17 cellular contexts compared by ENCODE assay signal in the genomic region with DNA sequence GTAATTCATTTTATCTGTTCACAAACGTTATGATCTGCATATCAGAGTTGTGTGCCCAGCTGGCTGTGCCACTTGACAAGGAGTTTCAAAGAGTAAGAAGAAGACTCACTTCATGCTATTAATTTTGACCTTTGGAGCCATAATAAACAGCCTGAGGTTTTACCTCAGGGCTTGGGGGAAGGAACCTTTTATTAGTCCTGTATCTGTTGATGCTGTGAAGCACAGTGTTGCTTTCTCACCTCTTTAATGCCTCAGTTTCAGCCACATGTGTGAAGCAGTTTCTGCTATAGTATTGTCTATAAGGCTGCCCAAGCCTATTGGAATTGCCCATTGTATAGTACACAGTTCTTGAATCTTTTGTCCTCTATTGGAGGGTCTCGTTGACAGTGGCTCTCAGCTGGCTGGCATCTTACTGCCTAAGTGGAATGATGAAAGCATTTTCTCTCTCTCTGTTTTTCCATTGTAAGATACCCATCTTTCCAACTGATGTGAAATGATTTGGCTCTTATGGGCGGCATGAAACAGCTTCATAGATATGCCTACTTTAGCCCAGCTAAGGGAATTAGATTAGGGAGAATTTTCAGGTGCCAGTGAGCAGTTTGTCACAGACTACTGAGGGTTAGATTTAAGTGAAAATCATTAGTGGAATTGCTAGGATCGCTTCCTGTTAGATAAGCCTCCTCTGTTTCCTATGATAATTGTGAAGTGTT. TPM values are rescaled to one million over a fixed set of nuclear protein-coding genes. Genes with fewer than 3 reads are reported as not detected.
DNase-seq lines count a peak whose midpoint lies in the region; ATAC-seq, FAIRE-seq and TF ChIP-seq lines count a peak whose summit lies in the region.
"Had no signal": no experiment of that assay in that cellular context is flagged by ENCODE, and none has a peak within 500 bp of the region (broad histone marks: within the 10 kb centered on the region; RNA-seq: fewer than 3 reads in every experiment).

No MANE protein-coding gene starts in this region.

- peak; percentile 92 for FAIRE-seq in HTR-8/SVneo (lab: Jason Lieb, UNC)
- FAIRE-seq: colon had no signal

- H3K36me3 ChIP-seq in SK-N-SH (replicated peaks in 1 of 2; ENCODE audit: control insufficient read depth in 1 of 2, insufficient read depth in 2 of 2, low read length in 1 of 2) (peaks cover 53 to 69% of the 10 kb centered on the region in 2 experiments), neural progenitor cell (no peaks in the 10 kb centered on the region)

- peaks cover 13% of the 10 kb centered on the region for H3K4me1 Mint-ChIP-seq in neural progenitor cell
- peaks cover 8% of the 10 kb centered on the region for H3K4me1 Mint-ChIP-seq in activated CD8-positive, alpha-beta T cell treated with anti-CD3 and anti-CD28 coated beads, Interleukin-2, amount 10 ng/mL, durations not matched to agents 7 days and 5 days (ENCODE audit: low read depth)
- peaks cover 3% of the 10 kb centered on the region for H3K4me1 Mint-ChIP-seq in mesothelial cell of epicardium

- H3K9me2 ChIP-seq in SK-N-SH = no peaks in the 10 kb centered on the region

- H3K79me2 ChIP-seq in SK-N-SH (ENCODE audit: insufficient read depth) (peaks cover 52% of the 10 kb centered on the region; the same call in 1 of the 2 replicates), neural progenitor cell (ENCODE audit: low read depth) (peaks cover 20% of the 10 kb centered on the region)

- H3K27ac ChIP-seq in SK-N-SH (ENCODE audit: low read depth in 2 of 2, low read length in 1 of 2) (peak overlapping the region in 1 of 2 experiments; percentile 50; a peak in 2 of 4 replicates), neural progenitor cell (peak overlapping the region; percentile 2)
- H3K27ac ChIP-seq: psoas muscle had no signal

- H3K27me3 ChIP-seq in SK-N-SH (ENCODE audit: insufficient read depth) (no peaks in the 10 kb centered on the region), neural progenitor cell (no peaks in the 10 kb centered on the region)

- H3K27ac Mint-ChIP-seq in neural progenitor cell = no peak overlapping the region
- H3K27ac Mint-ChIP-seq in activated CD8-positive, alpha-beta T cell treated with anti-CD3 and anti-CD28 coated beads, Interleukin-2, amount 10 ng/mL, durations not matched to agents 7 days and 5 days = no peak overlapping the region
- no peak overlapping the region for H3K27ac Mint-ChIP-seq in mesothelial cell of epicardium
- H3K27ac Mint-ChIP-seq: activated CD8-positive, alpha-beta memory T cell treated with anti-CD3 and anti-CD28 coated beads, Interleukin-2, amount 10 ng/mL, durations not matched to agents 7 days and 5 days had no signal

- DNase-seq in SK-N-SH (peak; percentile 27), HTR-8/SVneo (ENCODE audit: insufficient read length, low spot score) (no peak), neural progenitor cell (ENCODE audit: low spot score) (peak; percentile 23), mesothelial cell of epicardium (ENCODE audit: low spot score in 2 of 2, unreplicated experiment in 2 of 2) (no peak)
- DNase-seq in activated CD8-positive, alpha-beta T cell treated with anti-CD3 and anti-CD28 coated beads, Interleukin-2, amount 10 ng/mL, durations not matched to agents 7 days and 5 days = no peak
- DNase-seq: activated CD8-positive, alpha-beta memory T cell treated with anti-CD3 and anti-CD28 coated beads, Interleukin-2, amount 10 ng/mL, durations not matched to agents 7 days and 5 days; H7; immature natural killer cell; mucosa of descending colon; psoas muscle; Right ventricle myocardium superior; stimulated activated CD4-positive, alpha-beta T cell treated with anti-CD3 and anti-CD28 coated beads, Interleukin-4, amount 100 ng/mL, for 1 hour; stimulated activated naive CD4-positive, alpha-beta T cell treated with Interleukin-2 at 50 U/mL for 16 hours had no signal

- H3F3A ChIP-seq in SK-N-SH (replicated peaks; ENCODE audit: insufficient read depth) (peaks cover 4% of the 10 kb centered on the region), neural progenitor cell (ENCODE audit: low read depth) (no peaks in the 10 kb centered on the region)

- H4K20me1 ChIP-seq in SK-N-SH (ENCODE audit: insufficient read depth) = peaks cover 7% of the 10 kb centered on the region; the same call in 1 of the 2 replicates
- peaks cover 41% of the 10 kb centered on the region for H4K20me1 ChIP-seq in neural progenitor cell (ENCODE audit: low read depth)

- H3K36me3 Mint-ChIP-seq in neural progenitor cell (peaks cover 28% of the 10 kb centered on the region), mesothelial cell of epicardium (peaks cover 32% of the 10 kb centered on the region)
- peaks cover 49% of the 10 kb centered on the region for H3K36me3 Mint-ChIP-seq in activated CD8-positive, alpha-beta T cell treated with anti-CD3 and anti-CD28 coated beads, Interleukin-2, amount 10 ng/mL, durations not matched to agents 7 days and 5 days (ENCODE audit: low read depth)

- no peak for TF ChIP-seq CTCF in SK-N-SH (IDR thresholded peaks at IDR 0.05)
- TF ChIP-seq CTCF in neural progenitor cell (IDR thresholded peaks at IDR 0.05) = no peak
- no peak for TF ChIP-seq CTCF in mesothelial cell of epicardium (IDR thresholded peaks at IDR 0.05; ENCODE audit: unreplicated experiment)

- ATAC-seq in SK-N-SH treated with all-trans-retinoic acid at 6 μM for 48 hours = no peak
- peak; percentile 86 for ATAC-seq in GM21390 (IDR thresholded peaks at IDR 0.05; ENCODE audit: unreplicated experiment)
- ATAC-seq in HG02840 (IDR thresholded peaks at IDR 0.05; ENCODE audit: low FRiP score, unreplicated experiment) = no peak
- ATAC-seq in activated CD8-positive, alpha-beta T cell treated with anti-CD3 and anti-CD28 coated beads, Interleukin-2, amount 10 ng/mL, durations not matched to agents 7 days and 5 days = no peak
- ATAC-seq: activated CD8-positive, alpha-beta memory T cell treated with anti-CD3 and anti-CD28 coated beads, Interleukin-2, amount 10 ng/mL, durations not matched to agents 7 days and 5 days; mucosa of descending colon; psoas muscle had no signal

- H3K9me3 ChIP-seq in SK-N-SH = no peaks in the 10 kb centered on the region
- no peaks in the 10 kb centered on the region for H3K9me3 ChIP-seq in neural progenitor cell (ENCODE audit: low read depth)
- H3K9me3 ChIP-seq: mucosa of descending colon, psoas muscle had no signal

- WGBS in SK-N-SH (ENCODE audit: low lambda C conversion rate) = 44% methylated on average over 4 of the region's 4 CpGs

- H3K9me3 Mint-ChIP-seq in neural progenitor cell (no peaks in the 10 kb centered on the region), mesothelial cell of epicardium (peaks cover 4% of the 10 kb centered on the region)
- no peaks in the 10 kb centered on the region for H3K9me3 Mint-ChIP-seq in activated CD8-positive, alpha-beta T cell treated with anti-CD3 and anti-CD28 coated beads, Interleukin-2, amount 10 ng/mL, durations not matched to agents 7 days and 5 days (ENCODE audit: insufficient read depth)
- H3K9me3 Mint-ChIP-seq: immature natural killer cell had no signal

- POLR2A ChIA-PET in SK-N-SH (lab: Yijun Ruan, JAX) = no interaction called here
- POLR2A ChIA-PET in activated CD8-positive, alpha-beta T cell treated with anti-CD3 and anti-CD28 coated beads, Interleukin-2, amount 10 ng/mL, durations not matched to agents 7 days and 5 days (lab: Charles Lee) = no interaction called here

- no peak overlapping the region for H3K4me2 ChIP-seq in SK-N-SH
- H3K4me2 ChIP-seq in neural progenitor cell = peak overlapping the region; percentile 6

- no peak overlapping the region for H3K4me3 Mint-ChIP-seq in neural progenitor cell
- no peak overlapping the region for H3K4me3 Mint-ChIP-seq in activated CD8-positive, alpha-beta T cell treated with anti-CD3 and anti-CD28 coated beads, Interleukin-2, amount 10 ng/mL, durations not matched to agents 7 days and 5 days
- no peak overlapping the region for H3K4me3 Mint-ChIP-seq in mesothelial cell of epicardium
- H3K4me3 Mint-ChIP-seq: activated CD8-positive, alpha-beta memory T cell treated with anti-CD3 and anti-CD28 coated beads, Interleukin-2, amount 10 ng/mL, durations not matched to agents 7 days and 5 days; immature natural killer cell had no signal

- H3K9ac ChIP-seq in SK-N-SH (no peak overlapping the region), neural progenitor cell (no peak overlapping the region)

- H3K4me3 ChIP-seq in SK-N-SH (ENCODE audit: low read depth in 2 of 2, low read length in 1 of 2) (no peak overlapping the region), neural progenitor cell (no peak overlapping the region)
- H3K4me3 ChIP-seq: mucosa of descending colon, psoas muscle had no signal

- peak in 1 of 2 experiments; percentile 39; a peak in 1 of 4 replicates for TF ChIP-seq EP300 in SK-N-SH (IDR thresholded peaks at IDR 0.05; ENCODE audit: borderline replicate concordance in 1 of 2, low read depth in 1 of 2, low read length in 1 of 2)

- H3K4me1 ChIP-seq in SK-N-SH (ENCODE audit: control insufficient read depth in 1 of 2, insufficient read depth in 2 of 2, low read depth in 1 of 2, low read length in 1 of 2) = peaks cover 0 to 13% of the 10 kb centered on the region in 2 experiments; a peak in 2 of 4 replicates
- H3K4me1 ChIP-seq in neural progenitor cell = peaks cover 14% of the 10 kb centered on the region
- H3K4me1 ChIP-seq: psoas muscle had no signal

- H2AFZ ChIP-seq in SK-N-SH (ENCODE audit: low read depth) (no peak overlapping the region), neural progenitor cell (replicated peaks) (no peak overlapping the region)

- TF ChIP-seq RAD21 in SK-N-SH (IDR thresholded peaks at IDR 0.05; ENCODE audit: low read length) = no peak

- CTCF ChIA-PET in SK-N-SH (lab: Yijun Ruan, JAX) = interaction anchor here (0.7 to 3.2 kb wide), 3 partner anchors 135 to 461 kb away, joined by 3 to 13 read pairs (median 7); no protein-coding TSS in a partner anchor
- CTCF ChIA-PET in activated CD8-positive, alpha-beta T cell treated with anti-CD3 and anti-CD28 coated beads, Interleukin-2, amount 10 ng/mL, durations not matched to agents 7 days and 5 days (lab: Charles Lee) = interaction anchor here (2.3 kb wide), 1 partner anchor 11 kb away, joined by 6 read pairs; no protein-coding TSS in a partner anchor

- H3K27me3 Mint-ChIP-seq in neural progenitor cell (ENCODE audit: insufficient read depth, low read depth) = no peaks in the 10 kb centered on the region
- no peaks in the 10 kb centered on the region for H3K27me3 Mint-ChIP-seq in activated CD8-positive, alpha-beta T cell treated with anti-CD3 and anti-CD28 coated beads, Interleukin-2, amount 10 ng/mL, durations not matched to agents 7 days and 5 days (ENCODE audit: low read depth)
- H3K27me3 Mint-ChIP-seq in mesothelial cell of epicardium (ENCODE audit: low read depth) = no peaks in the 10 kb centered on the region
- H3K27me3 Mint-ChIP-seq: activated CD8-positive, alpha-beta memory T cell treated with anti-CD3 and anti-CD28 coated beads, Interleukin-2, amount 10 ng/mL, durations not matched to agents 7 days and 5 days had no signal

RNA-seq across cellular contexts. Expression of gene GPATCH2L, which starts 34.8 kb away (rescaled TPM):
- 17.7 and 28.5 TPM in 2 replicates for polyA plus RNA-seq in SK-N-SH (2012; rRNA removed)
- 11.7 and 15.1 TPM in 2 replicates for polyA plus RNA-seq in SK-N-SH (2012; cell fraction: cytosol; rRNA removed)
- 60.5 and 61.7 TPM in 2 replicates for polyA plus RNA-seq in SK-N-SH (2012; cell fraction: nucleus; rRNA removed)
- total RNA-seq in neural progenitor cell (ENCODE audit: low replicate concordance) (68.2 and 93.0 TPM in 2 replicates), mesothelial cell of epicardium (74.9 to 83.1 TPM (median 80.7 TPM) in 3 replicates)
- 10 to 100 TPM; 52.8 to 55.9 TPM for total RNA-seq in activated CD8-positive, alpha-beta T cell treated with anti-CD3 and anti-CD28 coated beads, Interleukin-2, amount 10 ng/mL, durations not matched to agents 7 days and 5 days

Comparison
In these comparisons a context has a peak if more than half of its experiments do, and no peak if none do; other contexts are left out.
1. DNase-seq: peak in SK-N-SH (single experiment) and neural progenitor cell (single experiment); none in HTR-8/SVneo (single experiment), activated CD8-positive, alpha-beta T cell treated with anti-CD3 and anti-CD28 coated beads, Interleukin-2, amount 10 ng/mL, durations not matched to agents 7 days and 5 days (single experiment) and mesothelial cell of epicardium (0 of 2).